In genomic region chr20:50826121-50826520, GRCh38 we compare ENCODE assay signal across 23 cellular contexts. TPM values are rescaled to one million over a fixed set of nuclear protein-coding genes. Genes with fewer than 3 reads are reported as not detected.
DNase-seq lines count a peak whose midpoint lies in the region; ATAC-seq and TF ChIP-seq lines count a peak whose summit lies in the region.
"Had no signal": no experiment of that assay in that cellular context is flagged by ENCODE, and none has a peak within 500 bp of the region (broad histone marks: within the 10 kb centered on the region; RNA-seq: fewer than 3 reads in every experiment).

No MANE protein-coding gene starts in this region.

- H3K27ac ChIP-seq in AG04450 (ENCODE audit: low read depth, low read length) (peak overlapping the region; percentile 11), adrenal gland (peak overlapping the region in 3 of 5 donors; percentile 3 to 22 (median 22)), spleen (no peak overlapping the region), PC-9 (no peak overlapping the region)
- H3K27ac ChIP-seq: neutrophil had no signal

- no peak overlapping the region for H3K4me3 Mint-ChIP-seq in naive B cell
- H3K4me3 Mint-ChIP-seq: activated CD4-positive, alpha-beta T cell treated with anti-CD3 and anti-CD28 coated beads, Interleukin-2, amount 10 ng/mL, durations not matched to agents 24 days and 14 days; CD8-positive, alpha-beta T cell had no signal

- H3K36me3 ChIP-seq in adrenal gland (replicated peaks in 1 of 2) = no peaks in the 10 kb centered on the region
- H3K36me3 ChIP-seq in spleen = peaks cover 0 to 34% (median 2%) of the 10 kb centered on the region in 6 donors
- H3K36me3 ChIP-seq in PC-9 (ENCODE audit: low read depth) = no peaks in the 10 kb centered on the region
- H3K36me3 ChIP-seq: esophagus squamous epithelium, neutrophil had no signal

- 29 to 34% (median 31%) methylated on average over 2 of the region's 2 CpGs for WGBS in adrenal gland, 4 donors
- 82 to 90% (median 84%) methylated on average over 2 of the region's 2 CpGs for WGBS in spleen, 5 donors

- peak overlapping the region in 4 of 6 donors; percentile 41 to 93 (median 64) for H3K27ac Mint-ChIP-seq in naive B cell
- H3K27ac Mint-ChIP-seq: activated CD4-positive, alpha-beta T cell treated with anti-CD3 and anti-CD28 coated beads, Interleukin-2, amount 10 ng/mL, durations not matched to agents 24 days and 14 days; CD8-positive, alpha-beta T cell had no signal

- H3K4me1 ChIP-seq in adrenal gland (replicated peaks in 1 of 2) = peaks cover 17 to 27% of the 10 kb centered on the region in 2 donors
- H3K4me1 ChIP-seq in spleen = peaks cover 0 to 18% (median 10%) of the 10 kb centered on the region in 6 donors
- peaks cover 10% of the 10 kb centered on the region; the same call in 1 of the 2 replicates for H3K4me1 ChIP-seq in PC-9 (replicated peaks; ENCODE audit: insufficient read depth)

- H3K36me3 Mint-ChIP-seq in naive B cell = peaks cover 4 to 18% of the 10 kb centered on the region in 2 donors

- no peak for DNase-seq in AG04450 (ENCODE audit: low read depth, low spot score)
- peak; percentile 62 for DNase-seq in GM03348 (ENCODE audit: low spot score)
- DNase-seq in adrenal gland = peak in 6 of 7 donors; percentile 50 to 78 (median 66)
- DNase-seq in naive B cell = no peak
- no peak for DNase-seq in dedifferentiated amniotic fluid mesenchymal stem cell (ENCODE audit: extremely low spot score)
- DNase-seq in spleen = no peak
- DNase-seq in PC-9 = no peak
- DNase-seq in NOMO-1 treated with dmso at 0.1 percent for 144 hours (lab: John Stamatoyannopoulos, UW; ENCODE audit: unreplicated experiment) = no peak
- DNase-seq: ACHN; activated CD4-positive, alpha-beta T cell treated with anti-CD3 and anti-CD28 coated beads, Interleukin-2, amount 10 ng/mL, durations not matched to agents 24 days and 14 days; activated naive CD4-positive, alpha-beta T cell; CD8-positive, alpha-beta T cell; DMS79 treated with DMSO at 0.1 percent for 48 hours; esophagus squamous epithelium; Kasumi-1; left colon; NCI-H1048; NCI-H1930; NCI-H226; PC-3; SIG-M5; stimulated activated CD4-positive, alpha-beta T cell treated with anti-CD3 and anti-CD28 coated beads, Interleukin-4, amount 100 ng/mL, for 4 hours had no signal

- H3F3A ChIP-seq in PC-9 (ENCODE audit: insufficient read depth, low read depth) = 0 out of 2 replicates have a peak, but pooled peaks cover 10% of the 10 kb centered on the region

- TF ChIP-seq CTCF in AG04450 (IDR thresholded peaks at IDR 0.05; ENCODE audit: low read depth, low read length) = no peak
- TF ChIP-seq CTCF in adrenal gland (IDR thresholded peaks at IDR 0.05) = no peak
- TF ChIP-seq CTCF in spleen (IDR thresholded peaks at IDR 0.05 in 8 of 11, conservative IDR thresholded peaks at IDR 0.05 in 3 of 11) = no peak
- no peak for TF ChIP-seq CTCF in PC-9 (conservative IDR thresholded peaks at IDR 0.05)

- H3K9me2 ChIP-seq in PC-9 (ENCODE audit: insufficient read depth) = no peaks in the 10 kb centered on the region

- H3K4me2 ChIP-seq in PC-9 = no peak overlapping the region

- H2AFZ ChIP-seq in PC-9 = no peak overlapping the region

- H3K9me3 Mint-ChIP-seq in naive B cell = peaks cover 0 to 2% (median 0%) of the 10 kb centered on the region in 7 donors
- H3K9me3 Mint-ChIP-seq: CD8-positive, alpha-beta T cell had no signal

- POLR2A ChIA-PET in AG04450 (lab: Yijun Ruan, JAX) (no interaction called here), PC-9 (lab: Charles Lee; ENCODE audit: unreplicated experiment) (no interaction called here)

- H3K9me3 ChIP-seq in AG04450 (ENCODE audit: control insufficient read depth, insufficient read depth, low read length) (no peaks in the 10 kb centered on the region), adrenal gland (replicated peaks in 1 of 3) (no peaks in the 10 kb centered on the region), spleen (peaks cover 0 to 4% (median 0%) of the 10 kb centered on the region in 8 donors), PC-9 (ENCODE audit: insufficient read depth, low read depth) (no peaks in the 10 kb centered on the region)
- H3K9me3 ChIP-seq: esophagus squamous epithelium, neutrophil had no signal

- intact Hi-C loops in adrenal gland (cut with DNase I) = no loop called here
- intact Hi-C loops in spleen (cut with DNase I; ENCODE audit: low total_unique reads) = no loop called here
- intact Hi-C loops in PC-9 (cut with micrococcal nuclease; ENCODE audit: unreplicated experiment) = no loop called here

- BruUV-seq in PC-9 (replicated peaks; lab: Mats Ljungman, UMichigan) = no TSS peak

- no peaks in the 10 kb centered on the region for H3K79me2 ChIP-seq in PC-9 (ENCODE audit: low read depth)

- no peak for TF ChIP-seq POLR2A in adrenal gland (IDR thresholded peaks at IDR 0.05)
- no peak for TF ChIP-seq POLR2A in spleen (IDR thresholded peaks at IDR 0.05)

- H3K4me3 ChIP-seq in AG04450 (ENCODE audit: low read depth, low read length) (no peak overlapping the region), adrenal gland (no peak overlapping the region), spleen (no peak overlapping the region), PC-9 (no peak overlapping the region)
- H3K4me3 ChIP-seq: esophagus squamous epithelium had no signal

- CTCF ChIA-PET in AG04450 (lab: Charles Lee) (no interaction called here), PC-9 (lab: Charles Lee) (no interaction called here)

- peaks cover 31 to 36% (median 31%) of the 10 kb centered on the region in 3 donors for H3K4me1 Mint-ChIP-seq in naive B cell

- H3K27me3 ChIP-seq in AG04450 (ENCODE audit: control insufficient read depth, insufficient read depth, low read length) (no peaks in the 10 kb centered on the region), adrenal gland (no peaks in the 10 kb centered on the region), spleen (replicated peaks in 1 of 7) (no peaks in the 10 kb centered on the region), PC-9 (ENCODE audit: insufficient read depth, low read depth) (no peaks in the 10 kb centered on the region)
- H3K27me3 ChIP-seq: esophagus squamous epithelium, neutrophil had no signal

- no peak for ATAC-seq in naive B cell (ENCODE audit: low read depth in 2 of 2)
- ATAC-seq: CD8-positive, alpha-beta T cell; left colon; PC-3 had no signal

- H3K27me3 Mint-ChIP-seq in naive B cell = no peaks in the 10 kb centered on the region
- H3K27me3 Mint-ChIP-seq: activated CD4-positive, alpha-beta T cell treated with anti-CD3 and anti-CD28 coated beads, Interleukin-2, amount 10 ng/mL, durations not matched to agents 24 days and 14 days had no signal

- no peaks in the 10 kb centered on the region for H4K20me1 ChIP-seq in PC-9 (ENCODE audit: insufficient read depth)

RNA-seq across cellular contexts. Expression of gene BCAS4, which starts 31.3 kb away (rescaled TPM):
- polyA plus RNA-seq in AG04450 (2011; rRNA removed) (37.3 and 37.7 TPM in 2 replicates), adrenal gland (1 to 10 TPM; 1.0 to 1.3 (median 1.2) TPM), naive B cell (ENCODE audit: low read depth in 6 of 6) (10 to 100 TPM; 62.1 to 82.2 (median 70.3) TPM), spleen (10 to 100 TPM; 24.5 to 33.3 (median 29.7) TPM)
- polyA minus RNA-seq in AG04450 (2011; rRNA and poly(A)+ RNA removed) = 17.1 and 17.9 TPM in 2 replicates
- total RNA-seq in adrenal gland (1 to 10 TPM in 6 of 8 donors, under 1 TPM in 2; 0.66 to 5.1 (median 2.0) TPM), spleen (10 to 100 TPM; 11.8 to 20.9 (median 19.2) TPM), PC-9 (2021) (7.6 and 12.4 TPM in 2 replicates)

Comparison
In these comparisons a context has a peak if more than half of its experiments do, and no peak if none do; other contexts are left out.
1. DNase-seq: peak in GM03348 (single experiment) and adrenal gland (6 of 7); none in AG04450 (single experiment), naive B cell (single experiment), dedifferentiated amniotic fluid mesenchymal stem cell (single experiment), spleen (single experiment), PC-9 (0 of 2) and NOMO-1 treated with dmso at 0.1 percent for 144 hours (single experiment).
2. H3K27ac ChIP-seq: peak in AG04450 (single experiment) and adrenal gland (3 of 5); none in spleen (0 of 8) and PC-9 (single experiment).
3. RNA of gene BCAS4, which starts 31.3 kb away (polyA plus RNA-seq): 62.1 to 82.2 TPM in naive B cell, 37.3 to 37.7 TPM in AG04450 and 24.5 to 33.3 TPM in spleen; 1.0 to 1.3 TPM in adrenal gland; every median in the first group is over 10 times any median in the second.